Comparison of ENCODE assay signal across 10 cellular contexts in genomic region chr7:104267701-104268368, GRCh38.
DNase-seq lines count a peak whose midpoint lies in the region; ATAC-seq lines count a peak whose summit lies in the region.
"Had no signal": no experiment of that assay in that cellular context is flagged by ENCODE, and none has a peak within 500 bp of the region (broad histone marks: within the 10 kb centered on the region; RNA-seq: fewer than 3 reads in every experiment).

No MANE protein-coding gene starts in this region.

- no peak overlapping the region for H3K4me3 ChIP-seq in naive thymus-derived CD4-positive, alpha-beta T cell (ENCODE audit: low read length)
- H3K4me3 ChIP-seq: skin epidermis had no signal

- H3K4me3 Mint-ChIP-seq in naive thymus-derived CD4-positive, alpha-beta T cell, result no peak overlapping the region
- H3K4me3 Mint-ChIP-seq: activated naive CD8-positive, alpha-beta T cell treated with anti-CD3 and anti-CD28 coated beads, Interleukin-2, amount 10 ng/mL, durations not matched to agents 7 days and 5 days had no signal

- peaks cover 0 to 30% (median 7%) of the 10 kb centered on the region in 11 donors for H3K9me3 Mint-ChIP-seq in naive thymus-derived CD4-positive, alpha-beta T cell

- H3K4me1 Mint-ChIP-seq in naive thymus-derived CD4-positive, alpha-beta T cell, result no peaks in the 10 kb centered on the region
- H3K4me1 Mint-ChIP-seq: activated naive CD8-positive, alpha-beta T cell treated with anti-CD3 and anti-CD28 coated beads, Interleukin-2, amount 10 ng/mL, durations not matched to agents 7 days and 5 days had no signal

- intact Hi-C loops in naive thymus-derived CD4-positive, alpha-beta T cell (cut with micrococcal nuclease), result loop anchor here (1.0 to 5.0 kb wide), 2 partner anchors 37 to 696 kb away; no protein-coding TSS in a partner anchor

- ATAC-seq in naive thymus-derived CD4-positive, alpha-beta T cell, result no peak

- peaks cover 10 to 34% (median 28%) of the 10 kb centered on the region in 5 donors for H3K27me3 Mint-ChIP-seq in naive thymus-derived CD4-positive, alpha-beta T cell

- no peaks in the 10 kb centered on the region for H3K36me3 Mint-ChIP-seq in naive thymus-derived CD4-positive, alpha-beta T cell
- H3K36me3 Mint-ChIP-seq: activated naive CD8-positive, alpha-beta T cell treated with anti-CD3 and anti-CD28 coated beads, Interleukin-2, amount 10 ng/mL, durations not matched to agents 7 days and 5 days had no signal

- H3K4me1 ChIP-seq in naive thymus-derived CD4-positive, alpha-beta T cell (ENCODE audit: control insufficient read depth in 2 of 2, insufficient read depth in 2 of 2, low read length in 2 of 2), result no peaks in the 10 kb centered on the region

- DNase-seq in DMS153 treated with DMSO at 0.1 percent for 48 hours (lab: John Stamatoyannopoulos, UW; ENCODE audit: unreplicated experiment) (peak; percentile 4), DMS153 (lab: John Stamatoyannopoulos, UW) (no peak), NCI-H345 treated with DMSO at 0.1 percent for 48 hours (lab: John Stamatoyannopoulos, UW; ENCODE audit: unreplicated experiment) (peak; percentile 10), dermis microvascular lymphatic vessel endothelial cell (ENCODE audit: low read depth in 2 of 2) (peak; percentile 6 to 41), pons (ENCODE audit: low spot score) (peak; percentile 29), NOMO-1 (lab: John Stamatoyannopoulos, UW; ENCODE audit: unreplicated experiment in 2 of 2) (no peak), NCI-H226 (no peak)
- DNase-seq in naive thymus-derived CD4-positive, alpha-beta T cell, result no peak
- DNase-seq: activated naive CD8-positive, alpha-beta T cell treated with anti-CD3 and anti-CD28 coated beads, Interleukin-2, amount 10 ng/mL, durations not matched to agents 7 days and 5 days had no signal

- H3K27ac ChIP-seq in naive thymus-derived CD4-positive, alpha-beta T cell (ENCODE audit: low read depth, low read length), result no peak overlapping the region
- H3K27ac ChIP-seq: skin epidermis had no signal

- H3K27me3 ChIP-seq in naive thymus-derived CD4-positive, alpha-beta T cell (ENCODE audit: control insufficient read depth in 2 of 2, insufficient read depth in 2 of 2, low read length in 2 of 2), result no peaks in the 10 kb centered on the region

- no peaks in the 10 kb centered on the region for H3K36me3 ChIP-seq in naive thymus-derived CD4-positive, alpha-beta T cell (ENCODE audit: control insufficient read depth in 2 of 3, insufficient read depth in 3 of 3, low read length in 3 of 3)

- CTCF ChIA-PET in naive thymus-derived CD4-positive, alpha-beta T cell (lab: Charles Lee), result interaction anchor here (1.3 to 1.6 kb wide), 2 partner anchors 35 to 36 kb away, joined by 4 to 7 read pairs; no protein-coding TSS in a partner anchor

- H3K9me3 ChIP-seq in naive thymus-derived CD4-positive, alpha-beta T cell (ENCODE audit: control insufficient read depth in 2 of 3, low read length in 3 of 3), result no peaks in the 10 kb centered on the region

- POLR2A ChIA-PET in naive thymus-derived CD4-positive, alpha-beta T cell (lab: Charles Lee), result no interaction called here

- no peak overlapping the region for H3K27ac Mint-ChIP-seq in naive thymus-derived CD4-positive, alpha-beta T cell
- H3K27ac Mint-ChIP-seq: activated naive CD8-positive, alpha-beta T cell treated with anti-CD3 and anti-CD28 coated beads, Interleukin-2, amount 10 ng/mL, durations not matched to agents 7 days and 5 days had no signal

Comparison
In these comparisons a context has a peak if more than half of its experiments do, and no peak if none do; other contexts are left out.
1. DNase-seq: peak in DMS153 treated with DMSO at 0.1 percent for 48 hours (single experiment), NCI-H345 treated with DMSO at 0.1 percent for 48 hours (single experiment), dermis microvascular lymphatic vessel endothelial cell (2 of 2) and pons (single experiment); none in DMS153 (single experiment), NOMO-1 (0 of 2), naive thymus-derived CD4-positive, alpha-beta T cell (0 of 9) and NCI-H226 (single experiment).